ENCODE assay signal across 24 cellular contexts in genomic region chr9:69395718-69396117, GRCh38.
DNase-seq lines count a peak whose midpoint lies in the region; ATAC-seq and TF ChIP-seq lines count a peak whose summit lies in the region.
"Had no signal": no experiment of that assay in that cellular context is flagged by ENCODE, and none has a peak within 500 bp of the region (broad histone marks: within the 10 kb centered on the region; RNA-seq: fewer than 3 reads in every experiment).

No MANE protein-coding gene starts in this region.

- H3K27me3 ChIP-seq in dorsolateral prefrontal cortex = no peaks in the 10 kb centered on the region
- no peaks in the 10 kb centered on the region for H3K27me3 ChIP-seq in layer of hippocampus (ENCODE audit: control insufficient read depth, insufficient read depth, low read length)
- H3K27me3 ChIP-seq in tibial nerve = no peaks in the 10 kb centered on the region
- H3K27me3 ChIP-seq: body of pancreas, neural progenitor cell, right lobe of liver, spleen, tibial artery had no signal

- H3K27ac ChIP-seq in dorsolateral prefrontal cortex = peak overlapping the region in 44 of 59 donors; percentile 1 to 84 (median 61)
- H3K27ac ChIP-seq in layer of hippocampus (ENCODE audit: low read depth, low read length) = peak overlapping the region; percentile 62
- H3K27ac ChIP-seq in substantia nigra (ENCODE audit: low read depth, low read length, poor library complexity, severe bottlenecking) = peak overlapping the region; percentile 78
- H3K27ac ChIP-seq in tibial nerve = no peak overlapping the region
- H3K27ac ChIP-seq: body of pancreas, neural progenitor cell, right lobe of liver, spleen, tibial artery had no signal

- peaks cover 0 to 16% (median 0%) of the 10 kb centered on the region in 4 donors for H3K4me1 ChIP-seq in tibial nerve
- H3K4me1 ChIP-seq: neural progenitor cell, right lobe of liver, spleen had no signal

- no peaks in the 10 kb centered on the region for H3K9me3 ChIP-seq in tibial nerve
- H3K9me3 ChIP-seq: body of pancreas, right lobe of liver, spleen, tibial artery had no signal

- ATAC-seq in GM18519 (IDR thresholded peaks at IDR 0.05; ENCODE audit: low FRiP score, unreplicated experiment) = no peak
- ATAC-seq: activated CD4-positive, alpha-beta T cell treated with anti-CD3 and anti-CD28 coated beads for 36 hours; activated CD8-positive, alpha-beta T cell treated with anti-CD3 and anti-CD28 coated beads, Interleukin-2, amount 10 ng/mL, durations not matched to agents 7 days and 5 days; body of pancreas; HCT116; right lobe of liver had no signal

- TF ChIP-seq CTCF in dorsolateral prefrontal cortex (IDR thresholded peaks at IDR 0.05 in 54 of 56, conservative IDR thresholded peaks at IDR 0.05 in 2 of 56; ENCODE audit: low read depth in 1 of 56, partially characterized antibody in 56 of 56) (no peak), tibial nerve (IDR thresholded peaks at IDR 0.05) (no peak)

- intact Hi-C loops in dorsolateral prefrontal cortex (cut with DNase I) = loop anchor here in 1 of 2 donors (5.0 to 10.0 kb wide), 2 partner anchors 68 to 201 kb away; partner anchors contain the start of gene ENTREP1

- no peak for TF ChIP-seq POLR2A in tibial nerve (IDR thresholded peaks at IDR 0.05)

- peak; percentile 20 for DNase-seq in RPMI7951 (ENCODE audit: low read depth)
- DNase-seq in dorsolateral prefrontal cortex = peak in 4 of 10 donors; percentile 27 to 63 (median 58)
- peak in 30 of 49 donors; percentile 15 to 66 (median 44) for DNase-seq in substantia nigra (lab: John Stamatoyannopoulos, UW)
- DNase-seq in tibial nerve (ENCODE audit: low spot score in 2 of 2) = no peak
- DNase-seq in NCI-H69 (lab: John Stamatoyannopoulos, UW) = no peak
- DNase-seq: activated CD4-positive, alpha-beta T cell treated with anti-CD3 and anti-CD28 coated beads for 36 hours; activated CD8-positive, alpha-beta T cell treated with anti-CD3 and anti-CD28 coated beads, Interleukin-2, amount 10 ng/mL, durations not matched to agents 7 days and 5 days; activated naive CD4-positive, alpha-beta T cell treated with anti-CD3 and anti-CD28 coated beads for 36 hours; body of pancreas; DMS153; NCI-H1048; NCI-H1694; NCI-H446; NCI-H82; right lobe of liver; spleen; stimulated activated CD4-positive, alpha-beta T cell treated with anti-CD3 and anti-CD28 coated beads, Interleukin-2, amount 100 ng/mL, for 24 hours; SW 1271; tibial artery had no signal

- WGBS in tibial nerve, 2 donors = 39 to 48% methylated on average over 5 of the region's 5 CpGs

- H3K4me3 ChIP-seq in dorsolateral prefrontal cortex (peak overlapping the region in 1 of 59 donors; percentile 30), tibial nerve (no peak overlapping the region)
- H3K4me3 ChIP-seq: body of pancreas, lung, neural progenitor cell, right lobe of liver, spleen, tibial artery had no signal

- no peaks in the 10 kb centered on the region for H3K36me3 ChIP-seq in tibial nerve
- H3K36me3 ChIP-seq: neural progenitor cell, right lobe of liver, spleen had no signal

- no peak for TF ChIP-seq EP300 in tibial nerve (IDR thresholded peaks at IDR 0.05)

Comparison
In these comparisons a context has a peak if more than half of its experiments do, and no peak if none do; other contexts are left out.
1. DNase-seq: peak in RPMI7951 (single experiment) and substantia nigra (30 of 49); none in tibial nerve (0 of 2) and NCI-H69 (single experiment).
2. H3K27ac ChIP-seq: peak in dorsolateral prefrontal cortex (44 of 59), layer of hippocampus (single experiment) and substantia nigra (single experiment); none in tibial nerve (0 of 4).